ENCODE assay signal across 23 cellular contexts in the genomic region with DNA sequence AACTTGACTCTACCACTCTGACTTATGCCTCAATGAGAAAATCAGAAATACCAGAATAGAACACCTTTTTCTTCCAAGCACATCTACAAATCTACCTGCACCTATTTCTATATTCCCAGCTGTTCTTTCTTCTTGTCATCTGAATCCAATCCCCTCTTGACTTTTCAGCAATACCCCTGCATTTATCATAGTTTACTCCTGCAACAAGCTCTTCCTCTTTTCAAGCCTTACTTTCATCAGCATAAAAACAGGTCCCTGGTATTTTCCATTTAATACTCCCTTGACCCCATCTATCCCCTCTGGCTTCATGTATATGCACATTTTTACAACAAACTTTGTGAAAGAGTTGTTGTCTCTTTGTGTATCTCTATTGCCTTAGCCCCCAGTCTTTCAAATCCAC.
"Had no signal": no experiment of that assay in that cellular context is flagged by ENCODE, and none has a peak within 500 bp of the region (broad histone marks: within the 10 kb centered on the region; RNA-seq: fewer than 3 reads in every experiment).

No MANE protein-coding gene starts in this region.

- H3K36me3 ChIP-seq: ovary, uterus had no signal

- H3K4me2 ChIP-seq: smooth muscle cell had no signal

- H3K4me1 ChIP-seq: uterus had no signal

- H3K9me3 ChIP-seq: left ventricle myocardium inferior, mucosa of descending colon, ovary, right atrium auricular region, right lobe of liver, tibial nerve, uterus had no signal

- H3K4me3 Mint-ChIP-seq: stimulated activated memory B cell treated with anti-CD40 and anti-IgM and Interleukin-4, amounts not matched to agents 10 μg/mL and 1 μg/mL and 100 μg/mL, for 72 hours; stimulated activated naive CD8-positive, alpha-beta T cell treated with anti-CD3 and anti-CD28 coated beads, Interleukin-15, amount 100 ng/mL, for 72 hours had no signal

- H3K27me3 ChIP-seq: ovary, right atrium auricular region, right lobe of liver, tibial nerve, uterus had no signal

- DNase-seq: islet precursor cell; left ventricle myocardium inferior; midbrain; mucosa of descending colon; naive thymus-derived CD4-positive, alpha-beta T cell; ovary; right lobe of liver; stimulated activated CD4-positive, alpha-beta T cell treated with anti-CD3 and anti-CD28 coated beads, Interleukin-1b, Interleukin-23, amount 100 ng/mL, for 48 hours; stimulated activated CD4-positive, alpha-beta T cell treated with anti-CD3 and anti-CD28 coated beads, Interleukin-2, amount 100 ng/mL, for 48 hours; stimulated activated CD4-positive, alpha-beta T cell treated with anti-CD3 and anti-CD28 coated beads, Interleukin-4, amount 100 ng/mL, for 4 hours; stimulated activated CD8-positive, alpha-beta memory T cell treated with anti-CD3 and anti-CD28 coated beads, Interleukin-4, amount 100 ng/mL, for 48 hours; stimulated activated naive CD4-positive, alpha-beta T cell treated with Interleukin-2 at 50 U/mL for 16 hours; stimulated activated naive CD8-positive, alpha-beta T cell treated with anti-CD3 and anti-CD28 coated beads, Interleukin-15, amount 100 ng/mL, for 72 hours; substantia nigra; uterus had no signal

- H3K27ac Mint-ChIP-seq: natural killer cell treated with Interleukin-12 subunit alpha and Interleukin-12 subunit beta and Interleukin-15 and Interleukin-18, amount 100 ng/mL, for 72 hours; progenitor cell of endocrine pancreas; stimulated activated memory B cell treated with anti-CD40 and anti-IgM and Interleukin-4, amounts not matched to agents 10 μg/mL and 1 μg/mL and 100 μg/mL, for 72 hours; type B pancreatic cell had no signal

- H3K4me3 ChIP-seq: left ventricle myocardium inferior, lung, mucosa of descending colon, ovary, right atrium auricular region, right lobe of liver, smooth muscle cell, tibial nerve, uterus had no signal

- ATAC-seq: mucosa of descending colon; naive thymus-derived CD4-positive, alpha-beta T cell; natural killer cell treated with Interleukin-12 subunit alpha and Interleukin-12 subunit beta and Interleukin-15 and Interleukin-18, amount 100 ng/mL, for 72 hours; right lobe of liver; stimulated activated memory B cell treated with anti-CD40 and anti-IgM and Interleukin-4, amounts not matched to agents 10 μg/mL and 1 μg/mL and 100 μg/mL, for 72 hours; stimulated activated naive CD8-positive, alpha-beta T cell treated with anti-CD3 and anti-CD28 coated beads, Interleukin-15, amount 100 ng/mL, for 72 hours had no signal

- H3K27ac ChIP-seq: left ventricle myocardium inferior, ovary, right atrium auricular region, tibial nerve, uterus had no signal

- H3K27me3 Mint-ChIP-seq: naive thymus-derived CD4-positive, alpha-beta T cell; natural killer cell treated with Interleukin-12 subunit alpha and Interleukin-12 subunit beta and Interleukin-15 and Interleukin-18, amount 100 ng/mL, for 72 hours; progenitor cell of endocrine pancreas; stimulated activated memory B cell treated with anti-CD40 and anti-IgM and Interleukin-4, amounts not matched to agents 10 μg/mL and 1 μg/mL and 100 μg/mL, for 72 hours; stimulated activated naive CD8-positive, alpha-beta T cell treated with anti-CD3 and anti-CD28 coated beads, Interleukin-15, amount 100 ng/mL, for 72 hours; type B pancreatic cell had no signal

- H3K9me3 Mint-ChIP-seq: naive thymus-derived CD4-positive, alpha-beta T cell; natural killer cell treated with Interleukin-12 subunit alpha and Interleukin-12 subunit beta and Interleukin-15 and Interleukin-18, amount 100 ng/mL, for 72 hours; stimulated activated memory B cell treated with anti-CD40 and anti-IgM and Interleukin-4, amounts not matched to agents 10 μg/mL and 1 μg/mL and 100 μg/mL, for 72 hours; stimulated activated naive CD8-positive, alpha-beta T cell treated with anti-CD3 and anti-CD28 coated beads, Interleukin-15, amount 100 ng/mL, for 72 hours; type B pancreatic cell had no signal
